ENCODE assay signal across 34 cellular contexts in the genomic region with DNA sequence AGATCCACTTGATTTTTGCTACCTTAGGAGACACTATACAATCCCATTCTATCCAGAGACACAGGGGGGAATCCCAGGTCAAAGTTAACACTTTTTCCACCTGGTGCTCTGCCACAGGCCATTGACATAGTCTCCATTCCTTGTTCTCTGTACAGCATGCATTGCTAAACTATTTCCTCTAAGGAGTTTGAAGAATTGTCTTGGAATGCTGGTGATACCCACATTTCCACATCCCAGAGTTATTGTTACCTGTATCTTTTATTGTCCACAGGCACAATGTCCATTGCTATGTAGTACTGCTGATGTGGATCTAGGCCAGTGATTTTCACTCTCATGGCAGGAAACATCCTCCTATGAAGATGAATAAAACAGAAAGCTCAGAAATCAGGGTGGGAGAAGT.
"Had no signal": no experiment of that assay in that cellular context is flagged by ENCODE, and none has a peak within 500 bp of the region (broad histone marks: within the 10 kb centered on the region; RNA-seq: fewer than 3 reads in every experiment).

No MANE protein-coding gene starts in this region.

- H3K27me3 ChIP-seq: MG63 had no signal

- H3K9ac ChIP-seq: KMS-11 had no signal

- H3K27ac ChIP-seq: KMS-11 had no signal

- H3K4me3 ChIP-seq: MG63 had no signal

- H3K4me2 ChIP-seq: KMS-11 had no signal

- H3K9me3 ChIP-seq: MG63 had no signal

- DNase-seq: Kasumi-1, MG63, MM.1S, MV-4-11, NCI-H1048, NCI-H1092, NCI-H1092 treated with DMSO at 0.1 percent for 48 hours, NCI-H1105, NCI-H1105 treated with DMSO at 0.1 percent for 48 hours, NCI-H1417, NCI-H1417 treated with DMSO at 0.1 percent for 48 hours, NCI-H1436, NCI-H1436 treated with DMSO at 0.1 percent for 48 hours, NCI-H146, NCI-H1694, NCI-H1694 treated with DMSO at 0.1 percent for 48 hours, NCI-H187, NCI-H187 treated with DMSO at 0.1 percent for 48 hours, NCI-H1930, NCI-H2029, NCI-H2029 treated with DMSO at 0.1 percent for 48 hours, NCI-H2081, NCI-H2081 treated with DMSO at 0.1 percent for 48 hours, NCI-H2107, NCI-H2171, NCI-H2171 treated with DMSO at 0.1 percent for 48 hours, NCI-H2227 treated with DMSO at 0.1 percent for 48 hours, NCI-H226, NCI-H345, NCI-H446, NCI-H446 treated with DMSO at 0.1 percent for 48 hours, NCI-H510A, NCI-H510A treated with DMSO at 0.1 percent for 48 hours had no signal
